Comparison of ENCODE assay signal across 8 cellular contexts in genomic region chr11:121656333-121657090, GRCh38.
A peak's percentile ranks its signal among the peaks of the same experiment; 100 is the strongest.
DNase-seq lines count a peak whose midpoint lies in the region; ATAC-seq and TF ChIP-seq lines count a peak whose summit lies in the region.

No MANE protein-coding gene starts in this region.

- H3K4me3 Mint-ChIP-seq in T-helper 17 cell: peak overlapping the region; percentile 93

- H3K27ac Mint-ChIP-seq in T-helper 17 cell: peak overlapping the region; percentile 74

- H3K27ac ChIP-seq in DOHH2 (ENCODE audit: low read depth, low read length) (no peak overlapping the region), sigmoid colon (peak overlapping the region; percentile 83 to 95 (median 89))

- WGBS in sigmoid colon, 2 donors: 75 to 77% methylated on average over 18 of the region's 18 CpGs

- no peak for ATAC-seq in T-helper 17 cell
- ATAC-seq in HG02642 (IDR thresholded peaks at IDR 0.05; ENCODE audit: poor library complexity, unreplicated experiment): no peak
- no peak for ATAC-seq in GM18870 (IDR thresholded peaks at IDR 0.05; ENCODE audit: unreplicated experiment)

- TF ChIP-seq EP300 in sigmoid colon (IDR thresholded peaks at IDR 0.05): no peak

- peak overlapping the region; percentile 73; the same call in 1 of the 2 replicates for H3K4me3 ChIP-seq in DOHH2 (ENCODE audit: low read length)
- peak overlapping the region; percentile 0 to 50 (median 40) for H3K4me3 ChIP-seq in sigmoid colon

- no peaks in the 10 kb centered on the region for H3K27me3 Mint-ChIP-seq in T-helper 17 cell

- TF ChIP-seq CTCF in DOHH2 (IDR thresholded peaks at IDR 0.05; ENCODE audit: low read depth, low read length, poor library complexity, severe bottlenecking) (no peak), sigmoid colon (IDR thresholded peaks at IDR 0.05) (no peak)

- no peak for TF ChIP-seq POLR2A in sigmoid colon (IDR thresholded peaks at IDR 0.05)

- peak overlapping the region; percentile 90 for H3K4me2 ChIP-seq in DOHH2 (ENCODE audit: low read length)

- H3K36me3 ChIP-seq in DOHH2 (ENCODE audit: control insufficient read depth, low read length) (no peaks in the 10 kb centered on the region), sigmoid colon (no peaks in the 10 kb centered on the region)

- peaks cover 19% of the 10 kb centered on the region for H3K4me1 Mint-ChIP-seq in T-helper 17 cell

- no peaks in the 10 kb centered on the region for H3F3A ChIP-seq in DOHH2 (ENCODE audit: control insufficient read depth, insufficient read depth)

- H3K4me1 ChIP-seq in DOHH2 (ENCODE audit: control insufficient read depth, low read length) (peaks cover 15% of the 10 kb centered on the region), sigmoid colon (peaks cover 0 to 31% (median 21%) of the 10 kb centered on the region in 4 donors)

- H3K9me3 ChIP-seq in DOHH2 (ENCODE audit: control insufficient read depth, insufficient read depth, low read length) (no peaks in the 10 kb centered on the region), T-helper 17 cell (ENCODE audit: control insufficient read depth, low read length, poor library complexity, severe bottlenecking) (no peaks in the 10 kb centered on the region), sigmoid colon (no peaks in the 10 kb centered on the region)

- H3K36me3 Mint-ChIP-seq in T-helper 17 cell (ENCODE audit: low read depth): no peaks in the 10 kb centered on the region

- H3K27me3 ChIP-seq in DOHH2 (ENCODE audit: control insufficient read depth, low read length): peaks cover 16% of the 10 kb centered on the region
- H3K27me3 ChIP-seq in sigmoid colon: no peaks in the 10 kb centered on the region

- no peaks in the 10 kb centered on the region for H4K20me1 ChIP-seq in DOHH2 (ENCODE audit: control insufficient read depth, insufficient read depth, low read depth, low read length)

- DNase-seq in T-helper 17 cell (no peak), globus pallidus (ENCODE audit: low spot score) (peak; percentile 59), sigmoid colon (peak; percentile 75), NCI-H82 (lab: John Stamatoyannopoulos, UW) (no peak), hepatic stellate cell (ENCODE audit: low spot score) (no peak)

- H3K79me2 ChIP-seq in DOHH2 (ENCODE audit: control insufficient read depth, low read length): no peaks in the 10 kb centered on the region

- H3K9me2 ChIP-seq in DOHH2 (replicated peaks; ENCODE audit: control insufficient read depth, low read length): no peaks in the 10 kb centered on the region

- intact Hi-C loops in sigmoid colon (cut with DNase I): loop anchor here (1.0 to 5.0 kb wide), 5 partner anchors 67 to 445 kb away; no protein-coding TSS in a partner anchor

Comparison
In these comparisons a context has a peak if more than half of its experiments do, and no peak if none do; other contexts are left out.
1. DNase-seq: peak in globus pallidus (single experiment) and sigmoid colon (single experiment); none in T-helper 17 cell (0 of 3), NCI-H82 (single experiment) and hepatic stellate cell (single experiment).